In genomic region chr7:50684011-50684701, GRCh38 we compare ENCODE assay signal across 17 cellular contexts.
"Had no signal": no experiment of that assay in that cellular context is flagged by ENCODE, and none has a peak within 500 bp of the region (broad histone marks: within the 10 kb centered on the region; RNA-seq: fewer than 3 reads in every experiment).

No MANE protein-coding gene starts in this region.

- H3K36me3 ChIP-seq: SJSA1 had no signal

- H3K4me3 Mint-ChIP-seq: activated naive CD8-positive, alpha-beta T cell; activated T-cell treated with anti-CD3 and anti-CD28 coated beads, Interleukin-2, amount 50 U/mL, for 4 hours; dendritic cell treated with granulocyte-macrophage colony-stimulating factor and Interleukin-4, amounts not matched to agents 40 ng/mL and 50 ng/mL, for 4 days; stimulated activated memory B cell treated with anti-CD40 and anti-IgM and Interleukin-4, amounts not matched to agents 10 μg/mL and 1 μg/mL and 100 μg/mL, for 72 hours; T-helper 2 cell treated with Interferon-gamma antibody and Interleukin-4, amounts not matched to agents 5 μg/mL and 100 μg/mL, for 36 hours; type B pancreatic cell had no signal

- DNase-seq: activated CD4-positive, alpha-beta T cell treated with anti-CD3 and anti-CD28 coated beads for 1 hour; activated CD4-positive, alpha-beta T cell treated with anti-CD3 and anti-CD28 coated beads, Interleukin-2, amount 50 U/mL, for 48 hours; activated effector memory CD4-positive, alpha-beta T cell treated with anti-CD3 and anti-CD28 coated beads, Interleukin-2, amount 50 U/mL, for 16 hours; activated T-cell treated with anti-CD3 and anti-CD28 coated beads, Interleukin-2, amount 50 U/mL, for 4 hours; amygdala; brain microvascular endothelial cell; hippocampal formation; kidney glomerular epithelial cell; stimulated activated CD4-positive, alpha-beta T cell treated with anti-CD3 and anti-CD28 coated beads, Interleukin-1b, Interleukin-23, amount 100 ng/mL, for 48 hours; SW 1271 had no signal

- H3K27ac ChIP-seq: brain microvascular endothelial cell, SJSA1 had no signal

- H3K36me3 Mint-ChIP-seq: activated naive CD8-positive, alpha-beta T cell; stimulated activated memory B cell treated with anti-CD40 and anti-IgM and Interleukin-4, amounts not matched to agents 10 μg/mL and 1 μg/mL and 100 μg/mL, for 72 hours had no signal

- H3K9me3 Mint-ChIP-seq: activated T-cell treated with anti-CD3 and anti-CD28 coated beads, Interleukin-2, amount 50 U/mL, for 4 hours; dendritic cell treated with granulocyte-macrophage colony-stimulating factor and Interleukin-4, amounts not matched to agents 40 ng/mL and 50 ng/mL, for 4 days; stimulated activated memory B cell treated with anti-CD40 and anti-IgM and Interleukin-4, amounts not matched to agents 10 μg/mL and 1 μg/mL and 100 μg/mL, for 72 hours; T-helper 2 cell treated with Interferon-gamma antibody and Interleukin-4, amounts not matched to agents 5 μg/mL and 100 μg/mL, for 36 hours had no signal

- ATAC-seq: activated T-cell treated with anti-CD3 and anti-CD28 coated beads, Interleukin-2, amount 50 U/mL, for 4 hours; stimulated activated memory B cell treated with anti-CD40 and anti-IgM and Interleukin-4, amounts not matched to agents 10 μg/mL and 1 μg/mL and 100 μg/mL, for 72 hours had no signal

- FAIRE-seq: frontal cortex had no signal

- H3K27me3 ChIP-seq: brain microvascular endothelial cell, SJSA1 had no signal

- H3K9me3 ChIP-seq: SJSA1 had no signal

- H3K4me3 ChIP-seq: SJSA1 had no signal

- H3K27me3 Mint-ChIP-seq: dendritic cell treated with granulocyte-macrophage colony-stimulating factor and Interleukin-4, amounts not matched to agents 40 ng/mL and 50 ng/mL, for 4 days; type B pancreatic cell had no signal

- H3K27ac Mint-ChIP-seq: activated naive CD8-positive, alpha-beta T cell; dendritic cell treated with granulocyte-macrophage colony-stimulating factor and Interleukin-4, amounts not matched to agents 40 ng/mL and 50 ng/mL, for 4 days; stimulated activated memory B cell treated with anti-CD40 and anti-IgM and Interleukin-4, amounts not matched to agents 10 μg/mL and 1 μg/mL and 100 μg/mL, for 72 hours; T-helper 2 cell treated with Interferon-gamma antibody and Interleukin-4, amounts not matched to agents 5 μg/mL and 100 μg/mL, for 36 hours; type B pancreatic cell had no signal

- H3K4me1 ChIP-seq: SJSA1 had no signal
